Comparison of ENCODE assay signal across 10 cellular contexts in the genomic region with DNA sequence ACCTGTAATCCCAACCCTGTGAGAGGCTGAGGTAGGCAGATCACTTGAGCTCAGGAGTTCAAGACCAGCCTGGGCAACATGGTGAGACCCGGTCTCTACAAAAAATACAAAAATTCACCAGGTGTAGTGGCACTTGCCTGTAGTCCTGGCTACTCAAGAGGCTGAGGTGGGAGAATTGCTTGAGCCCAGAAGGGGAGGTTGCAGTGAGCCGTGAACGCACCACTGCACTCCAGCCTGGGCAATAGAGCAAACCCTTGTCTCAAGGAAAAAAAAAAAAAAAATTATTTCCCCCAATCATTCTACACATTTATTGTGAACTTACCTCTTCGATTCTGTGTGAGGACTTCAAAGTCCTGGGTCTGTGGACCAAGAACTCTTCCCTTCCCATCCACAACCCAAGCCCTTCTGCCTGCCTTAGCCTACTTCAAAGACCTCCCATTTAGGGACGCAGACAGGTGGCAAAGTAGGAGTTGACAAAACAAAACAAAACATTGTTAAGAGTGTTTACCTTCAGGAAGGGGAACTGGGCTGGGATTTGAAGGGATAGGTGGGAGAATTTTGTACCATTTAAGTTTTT. TPM values are rescaled to one million over a fixed set of nuclear protein-coding genes. Genes with fewer than 3 reads are reported as not detected.
A peak's percentile ranks its signal among the peaks of the same experiment; 100 is the strongest.
DNase-seq lines count a peak whose midpoint lies in the region; ATAC-seq, FAIRE-seq and TF ChIP-seq lines count a peak whose summit lies in the region.
"Had no signal": no experiment of that assay in that cellular context is flagged by ENCODE, and none has a peak within 500 bp of the region (broad histone marks: within the 10 kb centered on the region; RNA-seq: fewer than 3 reads in every experiment).

No MANE protein-coding gene starts in this region.

- TF ChIP-seq POLR2A in GM12891 (IDR thresholded peaks at IDR 0.05; ENCODE audit: low read depth, low read length) = no peak

- H3K27me3 ChIP-seq in dorsolateral prefrontal cortex (no peaks in the 10 kb centered on the region), muscle layer of duodenum (ENCODE audit: low read depth, low read length) (no peaks in the 10 kb centered on the region)

- no peak overlapping the region for H3K4me3 Mint-ChIP-seq in activated CD4-positive, alpha-beta memory T cell treated with anti-CD3 and anti-CD28 coated beads for 36 hours
- H3K4me3 Mint-ChIP-seq in activated CD4-positive, alpha-beta memory T cell treated with anti-CD3 and anti-CD28 coated beads, Interleukin-2, amount 10 ng/mL, durations not matched to agents 7 days and 5 days = no peak overlapping the region

- 92% methylated on average over 5 of the region's 5 CpGs for WGBS in urinary bladder

- TF ChIP-seq CTCF in dorsolateral prefrontal cortex (IDR thresholded peaks at IDR 0.05 in 54 of 56, conservative IDR thresholded peaks at IDR 0.05 in 2 of 56; ENCODE audit: low read depth in 1 of 56, partially characterized antibody in 56 of 56) = no peak

- no peak overlapping the region for H3K4me3 ChIP-seq in dorsolateral prefrontal cortex
- H3K4me3 ChIP-seq in muscle layer of duodenum (ENCODE audit: low read depth in 1 of 2, low read length in 2 of 2) = no peak overlapping the region
- H3K4me3 ChIP-seq in urinary bladder (ENCODE audit: low read depth, low read length) = no peak overlapping the region

- POLR2A ChIA-PET in activated CD4-positive, alpha-beta memory T cell treated with anti-CD3 and anti-CD28 coated beads for 36 hours (lab: Charles Lee) = no interaction called here
- POLR2A ChIA-PET in activated CD4-positive, alpha-beta memory T cell treated with anti-CD3 and anti-CD28 coated beads, Interleukin-2, amount 10 ng/mL, durations not matched to agents 7 days and 5 days (lab: Charles Lee) = interaction anchor here (1.1 kb wide), 2 partner anchors 109 to 175 kb away, joined by 3 read pairs; a partner anchor contains a TSS

- peaks cover 37% of the 10 kb centered on the region for H3K4me1 Mint-ChIP-seq in activated CD4-positive, alpha-beta memory T cell treated with anti-CD3 and anti-CD28 coated beads for 36 hours (ENCODE audit: low read depth)
- peaks cover 47% of the 10 kb centered on the region for H3K4me1 Mint-ChIP-seq in activated CD4-positive, alpha-beta memory T cell treated with anti-CD3 and anti-CD28 coated beads, Interleukin-2, amount 10 ng/mL, durations not matched to agents 7 days and 5 days

- DNase-seq in activated CD4-positive, alpha-beta memory T cell treated with anti-CD3 and anti-CD28 coated beads for 36 hours = no peak
- no peak for DNase-seq in activated CD4-positive, alpha-beta memory T cell treated with anti-CD3 and anti-CD28 coated beads, Interleukin-2, amount 10 ng/mL, durations not matched to agents 7 days and 5 days
- DNase-seq in dorsolateral prefrontal cortex (no peak), GM12891 (ENCODE audit: insufficient read length, low spot score) (no peak), GM19238 (ENCODE audit: insufficient read length, low spot score) (no peak)
- DNase-seq: NCI-H1105; stimulated activated CD4-positive, alpha-beta T cell treated with anti-CD3 and anti-CD28 coated beads, Interleukin-2, amount 100 ng/mL, for 48 hours had no signal

- intact Hi-C loops in activated CD4-positive, alpha-beta memory T cell treated with anti-CD3 and anti-CD28 coated beads for 36 hours (cut with micrococcal nuclease) = loop anchor here (10.0 kb wide), 1 partner anchor 885 kb away; a partner anchor contains a TSS
- intact Hi-C loops in dorsolateral prefrontal cortex (cut with DNase I) = no loop called here

- FAIRE-seq in GM12891 (lab: Jason Lieb, UNC) = no peak

- no peaks in the 10 kb centered on the region for H3K9me3 ChIP-seq in muscle layer of duodenum (ENCODE audit: control insufficient read depth in 1 of 2, low read length in 2 of 2)

- peaks cover 0 to 20% of the 10 kb centered on the region in 2 donors for H3K36me3 ChIP-seq in muscle layer of duodenum (ENCODE audit: control insufficient read depth in 1 of 2, insufficient read depth in 2 of 2, low read length in 2 of 2)
- H3K36me3 ChIP-seq in urinary bladder (ENCODE audit: insufficient read depth) = no peaks in the 10 kb centered on the region

- CTCF ChIA-PET in activated CD4-positive, alpha-beta memory T cell treated with anti-CD3 and anti-CD28 coated beads for 36 hours (lab: Charles Lee) = no interaction called here
- CTCF ChIA-PET in activated CD4-positive, alpha-beta memory T cell treated with anti-CD3 and anti-CD28 coated beads, Interleukin-2, amount 10 ng/mL, durations not matched to agents 7 days and 5 days (lab: Charles Lee) = no interaction called here

- no peak for ATAC-seq in GM19397 (IDR thresholded peaks at IDR 0.05; ENCODE audit: unreplicated experiment)

- peak overlapping the region; percentile 10 for H3K27ac Mint-ChIP-seq in activated CD4-positive, alpha-beta memory T cell treated with anti-CD3 and anti-CD28 coated beads for 36 hours
- no peak overlapping the region for H3K27ac Mint-ChIP-seq in activated CD4-positive, alpha-beta memory T cell treated with anti-CD3 and anti-CD28 coated beads, Interleukin-2, amount 10 ng/mL, durations not matched to agents 7 days and 5 days

- H3K9me3 Mint-ChIP-seq in activated CD4-positive, alpha-beta memory T cell treated with anti-CD3 and anti-CD28 coated beads for 36 hours = no peaks in the 10 kb centered on the region
- no peaks in the 10 kb centered on the region for H3K9me3 Mint-ChIP-seq in activated CD4-positive, alpha-beta memory T cell treated with anti-CD3 and anti-CD28 coated beads, Interleukin-2, amount 10 ng/mL, durations not matched to agents 7 days and 5 days

- H3K36me3 Mint-ChIP-seq in activated CD4-positive, alpha-beta memory T cell treated with anti-CD3 and anti-CD28 coated beads for 36 hours = peaks cover 2% of the 10 kb centered on the region
- peaks cover 4% of the 10 kb centered on the region for H3K36me3 Mint-ChIP-seq in activated CD4-positive, alpha-beta memory T cell treated with anti-CD3 and anti-CD28 coated beads, Interleukin-2, amount 10 ng/mL, durations not matched to agents 7 days and 5 days (ENCODE audit: low read depth)

- H3K4me1 ChIP-seq in muscle layer of duodenum (ENCODE audit: control insufficient read depth in 1 of 2, insufficient read depth in 2 of 2, low read length in 2 of 2) = peaks cover 20% of the 10 kb centered on the region in 2 donors
- peaks cover 2% of the 10 kb centered on the region for H3K4me1 ChIP-seq in urinary bladder (ENCODE audit: insufficient read depth)

- peak overlapping the region in 35 of 59 donors; percentile 4 to 84 (median 61) for H3K27ac ChIP-seq in dorsolateral prefrontal cortex
- peak overlapping the region; percentile 93 for H3K27ac ChIP-seq in muscle layer of duodenum (ENCODE audit: low read length)
- H3K27ac ChIP-seq in urinary bladder (ENCODE audit: low read depth) = peak overlapping the region; percentile 75

- H3K27me3 Mint-ChIP-seq in activated CD4-positive, alpha-beta memory T cell treated with anti-CD3 and anti-CD28 coated beads for 36 hours = no peaks in the 10 kb centered on the region
- H3K27me3 Mint-ChIP-seq in activated CD4-positive, alpha-beta memory T cell treated with anti-CD3 and anti-CD28 coated beads, Interleukin-2, amount 10 ng/mL, durations not matched to agents 7 days and 5 days = peaks cover 2% of the 10 kb centered on the region

TF ChIP-seq in GM12891, 5 proteins besides CTCF, POLR2A, EP300 and RAD21:
- TF ChIP-seq SPI1 (IDR thresholded peaks at IDR 0.05; ENCODE audit: low read depth, low read length) (no peak), POU2F2 (IDR thresholded peaks at IDR 0.05; ENCODE audit: low read depth, low read length) (no peak), PAX5 (IDR thresholded peaks at IDR 0.05; ENCODE audit: insufficient read depth, low read length, severe bottlenecking) (no peak), POLR2AphosphoS5 (IDR thresholded peaks at IDR 0.05; ENCODE audit: low read depth, low read length) (no peak), TAF1 (IDR thresholded peaks at IDR 0.05; ENCODE audit: low read depth, low read length) (no peak)

RNA-seq across cellular contexts. Expression of a gene that starts 3.8 kb away (rescaled TPM):
- 10 to 100 TPM; 47.8 to 52.4 TPM for total RNA-seq in activated CD4-positive, alpha-beta memory T cell treated with anti-CD3 and anti-CD28 coated beads for 36 hours
- 10 to 100 TPM; 62.8 to 64.1 TPM for total RNA-seq in activated CD4-positive, alpha-beta memory T cell treated with anti-CD3 and anti-CD28 coated beads, Interleukin-2, amount 10 ng/mL, durations not matched to agents 7 days and 5 days
- total RNA-seq in dorsolateral prefrontal cortex (1 to 10 TPM in 119 of 120 experiments, under 1 TPM in 1; 0.76 to 9.5 (median 2.7) TPM), urinary bladder (95.5 TPM)
- 25.1 TPM for polyA plus RNA-seq in urinary bladder
- 14.3 TPM for polyA plus RNA-seq in GM12891 (2012; ENCODE audit: low read depth, missing spikeins)
